Comparison of ENCODE assay signal across 9 cellular contexts in the genomic region with DNA sequence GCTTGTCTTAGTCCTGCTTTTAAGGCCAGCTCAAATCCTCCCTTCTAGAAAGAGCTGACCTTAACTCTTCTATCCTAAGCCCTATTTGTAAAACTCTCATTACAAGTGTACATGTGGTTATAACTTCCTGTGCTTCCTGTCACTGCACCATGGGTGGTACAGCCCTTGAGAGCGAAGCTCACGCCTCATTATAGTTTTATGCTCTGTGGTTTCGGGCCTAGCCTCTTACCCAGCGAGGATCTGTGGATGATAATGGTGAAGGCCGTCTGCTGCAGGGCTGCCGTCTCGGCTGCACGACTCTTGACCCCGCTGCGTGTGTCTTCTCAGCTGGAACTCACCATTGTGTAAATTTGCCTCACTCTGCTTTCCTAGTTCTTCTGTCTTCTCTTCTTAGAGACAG.
A peak's percentile ranks its signal among the peaks of the same experiment; 100 is the strongest.
DNase-seq lines count a peak whose midpoint lies in the region; ATAC-seq, FAIRE-seq and TF ChIP-seq lines count a peak whose summit lies in the region.
"Had no signal": no experiment of that assay in that cellular context is flagged by ENCODE, and none has a peak within 500 bp of the region (broad histone marks: within the 10 kb centered on the region; RNA-seq: fewer than 3 reads in every experiment).

No MANE protein-coding gene starts in this region.

- peaks cover 12% of the 10 kb centered on the region for H3K79me2 ChIP-seq in GM23338 (replicated peaks; ENCODE audit: insufficient read depth)

- H3K9me3 Mint-ChIP-seq in GM23338, result no peaks in the 10 kb centered on the region
- no peaks in the 10 kb centered on the region for H3K9me3 Mint-ChIP-seq in activated naive CD4-positive, alpha-beta T cell treated with anti-CD3 and anti-CD28 coated beads, Interleukin-2, amount 50 U/mL, for 72 hours

- WGBS in testis, 2 donors, result 68 to 76% methylated on average over 10 of the region's 10 CpGs
- 76% methylated on average over 10 of the region's 10 CpGs for WGBS in prostate gland

- intact Hi-C loops in testis (cut with DNase I; ENCODE audit: low total_unique reads) (no loop called here), prostate gland (cut with DNase I) (no loop called here)

- peaks cover 49% of the 10 kb centered on the region for H3K36me3 Mint-ChIP-seq in GM23338 (ENCODE audit: low read depth)
- H3K36me3 Mint-ChIP-seq in activated naive CD4-positive, alpha-beta T cell treated with anti-CD3 and anti-CD28 coated beads, Interleukin-2, amount 50 U/mL, for 72 hours, result peaks cover 15 to 19% of the 10 kb centered on the region in 2 donors

- H3K27me3 ChIP-seq in GM23338 (ENCODE audit: insufficient read depth) (no peaks in the 10 kb centered on the region), testis (no peaks in the 10 kb centered on the region), prostate gland (replicated peaks; ENCODE audit: insufficient read depth) (no peaks in the 10 kb centered on the region)

- peaks cover 45% of the 10 kb centered on the region for H3K4me1 Mint-ChIP-seq in GM23338

- no peaks in the 10 kb centered on the region for H3F3A ChIP-seq in GM23338 (replicated peaks; ENCODE audit: low read depth)

- peaks cover 31% of the 10 kb centered on the region for H3K4me1 ChIP-seq in GM23338 (ENCODE audit: insufficient read depth)
- no peaks in the 10 kb centered on the region for H3K4me1 ChIP-seq in testis
- no peaks in the 10 kb centered on the region for H3K4me1 ChIP-seq in prostate gland (replicated peaks)

- H3K27ac ChIP-seq in GM23338 (ENCODE audit: low read depth), result no peak overlapping the region; the same call in 1 of the 2 replicates
- no peak overlapping the region for H3K27ac ChIP-seq in testis
- H3K27ac ChIP-seq in prostate gland, result no peak overlapping the region

- no peak overlapping the region for H3K4me2 ChIP-seq in GM23338

- FAIRE-seq in GM12891 (lab: Jason Lieb, UNC), result peak; percentile 66
- FAIRE-seq: K562 had no signal

- peak overlapping the region; percentile 73 for H3K27ac Mint-ChIP-seq in GM23338
- H3K27ac Mint-ChIP-seq in activated naive CD4-positive, alpha-beta T cell treated with anti-CD3 and anti-CD28 coated beads, Interleukin-2, amount 50 U/mL, for 72 hours, result peak overlapping the region; percentile 65 to 81

- no peak overlapping the region for H3K4me3 ChIP-seq in GM23338
- H3K4me3 ChIP-seq in testis, result no peak overlapping the region
- H3K4me3 ChIP-seq in prostate gland, result no peak overlapping the region
- H3K4me3 ChIP-seq: K562 had no signal

- DNase-seq in GM12891 (ENCODE audit: insufficient read length, low spot score) (no peak), GM23338 (ENCODE audit: low spot score) (no peak), NCI-H187 (lab: John Stamatoyannopoulos, UW) (peak; percentile 71 to 86), testis (no peak), KG1 (lab: John Stamatoyannopoulos, UW) (no peak), prostate gland (ENCODE audit: low spot score) (no peak)
- DNase-seq in activated naive CD4-positive, alpha-beta T cell treated with anti-CD3 and anti-CD28 coated beads, Interleukin-2, amount 50 U/mL, for 72 hours (ENCODE audit: low spot score in 2 of 2), result peak in 1 of 2 donors; percentile 17
- DNase-seq in stimulated activated CD8-positive, alpha-beta memory T cell treated with anti-CD3 and anti-CD28 coated beads, Interleukin-7, amount 100 ng/mL, for 48 hours (ENCODE audit: extremely low read depth in 1 of 2, low read depth in 1 of 2), result peak; percentile 6 to 23

- no peak overlapping the region for H3K4me3 Mint-ChIP-seq in GM23338

- no peaks in the 10 kb centered on the region for H3K9me2 ChIP-seq in GM23338 (ENCODE audit: insufficient read depth)

- peak; percentile 26; the same call in 1 of the 3 replicates for ATAC-seq in GM23338
- peak; percentile 71 to 81 for ATAC-seq in activated naive CD4-positive, alpha-beta T cell treated with anti-CD3 and anti-CD28 coated beads, Interleukin-2, amount 50 U/mL, for 72 hours
- ATAC-seq: K562 had no signal

- no peaks in the 10 kb centered on the region for H3K9me3 ChIP-seq in testis
- no peaks in the 10 kb centered on the region for H3K9me3 ChIP-seq in prostate gland

- no peak for TF ChIP-seq CTCF in GM23338 (conservative IDR thresholded peaks at IDR 0.05; ENCODE audit: low read depth in 2 of 2)
- no peak for TF ChIP-seq CTCF in testis (IDR thresholded peaks at IDR 0.05)
- TF ChIP-seq CTCF in prostate gland (IDR thresholded peaks at IDR 0.05), result no peak

- no peaks in the 10 kb centered on the region for H4K20me1 ChIP-seq in GM23338 (replicated peaks; ENCODE audit: insufficient read depth)

- TF ChIP-seq POLR2A in GM12891 (IDR thresholded peaks at IDR 0.05; ENCODE audit: low read depth, low read length) (no peak), testis (IDR thresholded peaks at IDR 0.05) (no peak), prostate gland (IDR thresholded peaks at IDR 0.05) (no peak)

- peaks cover 5% of the 10 kb centered on the region; the same call in 1 of the 2 replicates for H3K36me3 ChIP-seq in GM23338 (ENCODE audit: insufficient read depth)
- H3K36me3 ChIP-seq in testis (ENCODE audit: low read depth, missing control alignments), result no peaks in the 10 kb centered on the region
- no peaks in the 10 kb centered on the region for H3K36me3 ChIP-seq in prostate gland

- peaks cover 5% of the 10 kb centered on the region for H3K27me3 Mint-ChIP-seq in GM23338 (ENCODE audit: insufficient read depth, low read depth, poor library complexity)

- H2AFZ ChIP-seq in GM23338, result no peak overlapping the region

TF ChIP-seq in GM12891, 5 proteins besides CTCF, POLR2A, EP300 and RAD21:
- no peak for TF ChIP-seq POLR2AphosphoS5 (IDR thresholded peaks at IDR 0.05; ENCODE audit: low read depth, low read length)
- TF ChIP-seq TAF1 (IDR thresholded peaks at IDR 0.05; ENCODE audit: low read depth, low read length), result no peak
- no peak for TF ChIP-seq SPI1 (IDR thresholded peaks at IDR 0.05; ENCODE audit: low read depth, low read length)
- TF ChIP-seq POU2F2 (IDR thresholded peaks at IDR 0.05; ENCODE audit: low read depth, low read length), result no peak
- no peak for TF ChIP-seq PAX5 (IDR thresholded peaks at IDR 0.05; ENCODE audit: insufficient read depth, low read length, severe bottlenecking)

TF ChIP-seq in GM23338, 12 proteins besides CTCF, POLR2A, EP300 and RAD21 (continues in another document):
- TF ChIP-seq ZNF331 (CRISPR knock-in tag; IDR thresholded peaks at IDR 0.05; ENCODE audit: low read depth), result no peak
- no peak for TF ChIP-seq ZNF114 (CRISPR knock-in tag; IDR thresholded peaks at IDR 0.05)
- no peak for TF ChIP-seq STAT1 (IDR thresholded peaks at IDR 0.05; ENCODE audit: unreplicated experiment)
- TF ChIP-seq, protein P1, sequence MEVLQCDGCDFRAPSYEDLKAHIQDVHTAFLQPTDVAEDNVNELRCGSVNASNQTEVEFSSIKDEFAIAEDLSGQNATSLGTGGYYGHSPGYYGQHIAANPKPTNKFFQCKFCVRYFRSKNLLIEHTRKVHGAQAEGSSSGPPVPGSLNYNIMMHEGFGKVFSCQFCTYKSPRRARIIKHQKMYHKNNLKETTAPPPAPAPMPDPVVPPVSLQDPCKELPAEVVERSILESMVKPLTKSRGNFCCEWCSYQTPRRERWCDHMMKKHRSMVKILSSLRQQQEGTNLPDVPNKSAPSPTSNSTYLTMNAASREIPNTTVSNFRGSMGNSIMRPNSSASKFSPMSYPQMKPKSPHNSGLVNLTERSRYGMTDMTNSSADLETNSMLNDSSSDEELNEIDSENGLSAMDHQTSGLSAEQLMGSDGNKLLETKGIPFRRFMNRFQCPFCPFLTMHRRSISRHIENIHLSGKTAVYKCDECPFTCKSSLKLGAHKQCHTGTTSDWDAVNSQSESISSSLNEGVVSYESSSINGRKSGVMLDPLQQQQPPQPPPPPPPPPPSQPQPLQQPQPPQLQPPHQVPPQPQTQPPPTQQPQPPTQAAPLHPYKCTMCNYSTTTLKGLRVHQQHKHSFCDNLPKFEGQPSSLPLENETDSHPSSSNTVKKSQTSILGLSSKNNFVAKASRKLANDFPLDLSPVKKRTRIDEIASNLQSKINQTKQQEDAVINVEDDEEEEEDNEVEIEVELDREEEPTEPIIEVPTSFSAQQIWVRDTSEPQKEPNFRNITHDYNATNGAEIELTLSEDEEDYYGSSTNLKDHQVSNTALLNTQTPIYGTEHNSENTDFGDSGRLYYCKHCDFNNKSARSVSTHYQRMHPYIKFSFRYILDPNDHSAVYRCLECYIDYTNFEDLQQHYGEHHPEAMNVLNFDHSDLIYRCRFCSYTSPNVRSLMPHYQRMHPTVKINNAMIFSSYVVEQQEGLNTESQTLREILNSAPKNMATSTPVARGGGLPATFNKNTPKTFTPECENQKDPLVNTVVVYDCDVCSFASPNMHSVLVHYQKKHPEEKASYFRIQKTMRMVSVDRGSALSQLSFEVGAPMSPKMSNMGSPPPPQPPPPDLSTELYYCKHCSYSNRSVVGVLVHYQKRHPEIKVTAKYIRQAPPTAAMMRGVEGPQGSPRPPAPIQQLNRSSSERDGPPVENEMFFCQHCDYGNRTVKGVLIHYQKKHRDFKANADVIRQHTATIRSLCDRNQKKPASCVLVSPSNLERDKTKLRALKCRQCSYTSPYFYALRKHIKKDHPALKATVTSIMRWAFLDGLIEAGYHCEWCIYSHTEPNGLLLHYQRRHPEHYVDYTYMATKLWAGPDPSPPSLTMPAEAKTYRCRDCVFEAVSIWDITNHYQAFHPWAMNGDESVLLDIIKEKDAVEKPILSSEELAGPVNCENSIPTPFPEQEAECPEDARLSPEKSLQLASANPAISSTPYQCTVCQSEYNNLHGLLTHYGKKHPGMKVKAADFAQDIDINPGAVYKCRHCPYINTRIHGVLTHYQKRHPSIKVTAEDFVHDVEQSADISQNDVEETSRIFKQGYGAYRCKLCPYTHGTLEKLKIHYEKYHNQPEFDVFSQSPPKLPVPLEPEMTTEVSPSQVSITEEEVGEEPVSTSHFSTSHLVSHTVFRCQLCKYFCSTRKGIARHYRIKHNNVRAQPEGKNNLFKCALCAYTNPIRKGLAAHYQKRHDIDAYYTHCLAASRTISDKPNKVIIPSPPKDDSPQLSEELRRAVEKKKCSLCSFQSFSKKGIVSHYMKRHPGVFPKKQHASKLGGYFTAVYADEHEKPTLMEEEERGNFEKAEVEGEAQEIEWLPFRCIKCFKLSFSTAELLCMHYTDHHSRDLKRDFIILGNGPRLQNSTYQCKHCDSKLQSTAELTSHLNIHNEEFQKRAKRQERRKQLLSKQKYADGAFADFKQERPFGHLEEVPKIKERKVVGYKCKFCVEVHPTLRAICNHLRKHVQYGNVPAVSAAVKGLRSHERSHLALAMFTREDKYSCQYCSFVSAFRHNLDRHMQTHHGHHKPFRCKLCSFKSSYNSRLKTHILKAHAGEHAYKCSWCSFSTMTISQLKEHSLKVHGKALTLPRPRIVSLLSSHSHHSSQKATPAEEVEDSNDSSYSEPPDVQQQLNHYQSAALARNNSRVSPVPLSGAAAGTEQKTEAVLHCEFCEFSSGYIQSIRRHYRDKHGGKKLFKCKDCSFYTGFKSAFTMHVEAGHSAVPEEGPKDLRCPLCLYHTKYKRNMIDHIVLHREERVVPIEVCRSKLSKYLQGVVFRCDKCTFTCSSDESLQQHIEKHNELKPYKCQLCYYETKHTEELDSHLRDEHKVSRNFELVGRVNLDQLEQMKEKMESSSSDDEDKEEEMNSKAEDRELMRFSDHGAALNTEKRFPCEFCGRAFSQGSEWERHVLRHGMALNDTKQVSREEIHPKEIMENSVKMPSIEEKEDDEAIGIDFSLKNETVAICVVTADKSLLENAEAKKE (CRISPR knock-in tag; IDR thresholded peaks at IDR 0.05), result no peak

Comparison
In these comparisons a context has a peak if more than half of its experiments do, and no peak if none do; other contexts are left out.
1. DNase-seq: peak in NCI-H187 (2 of 2) and stimulated activated CD8-positive, alpha-beta memory T cell treated with anti-CD3 and anti-CD28 coated beads, Interleukin-7, amount 100 ng/mL, for 48 hours (2 of 2); none in GM12891 (single experiment), GM23338 (single experiment), testis (single experiment), KG1 (single experiment) and prostate gland (single experiment).